Comparison of ENCODE assay signal across 22 cellular contexts in genomic region chr7:16491148-16491547, GRCh38. TPM values are rescaled to one million over a fixed set of nuclear protein-coding genes. Genes with fewer than 3 reads are reported as not detected.
"Had no signal": no experiment of that assay in that cellular context is flagged by ENCODE, and none has a peak within 500 bp of the region (broad histone marks: within the 10 kb centered on the region; RNA-seq: fewer than 3 reads in every experiment).

No MANE protein-coding gene starts in this region.

- H3K27ac ChIP-seq: psoas muscle had no signal

- H3K4me3 ChIP-seq: psoas muscle had no signal

- H3K4me3 Mint-ChIP-seq: activated naive CD8-positive, alpha-beta T cell treated with anti-CD3 and anti-CD28 coated beads, Interleukin-2, amount 10 ng/mL, durations not matched to agents 7 days and 5 days; activated T-helper 1 cell treated with anti-CD3 and anti-CD28 coated beads, Interleukin-12 subunit alpha, Interleukin-12 subunit beta, Interleukin-2, Interleukin-4 antibody, amounts not matched to agents 30 ng/mL and 10 ng/mL and 1 ng/mL, durations not matched to agents 14 hours and 24 hours and 36 hours; nephron progenitor cell; stimulated activated naive CD8-positive, alpha-beta T cell treated with anti-CD3 and anti-CD28 coated beads, Interleukin-15, amount 100 ng/mL, for 72 hours; type B pancreatic cell had no signal

- H3K4me1 ChIP-seq: psoas muscle had no signal

- H3K36me3 Mint-ChIP-seq: activated naive CD8-positive, alpha-beta T cell treated with anti-CD3 and anti-CD28 coated beads, Interleukin-2, amount 10 ng/mL, durations not matched to agents 7 days and 5 days; type B pancreatic cell had no signal

- ATAC-seq: activated CD4-positive, CD25-positive, alpha-beta regulatory T cell treated with anti-CD3 and anti-CD28 coated beads, Interleukin-2, amount 50 U/mL, for 24 hours; psoas muscle; sciatic nerve; stimulated activated naive CD8-positive, alpha-beta T cell treated with anti-CD3 and anti-CD28 coated beads, Interleukin-15, amount 100 ng/mL, for 72 hours had no signal

- H3K27me3 Mint-ChIP-seq: stimulated activated naive CD8-positive, alpha-beta T cell treated with anti-CD3 and anti-CD28 coated beads, Interleukin-15, amount 100 ng/mL, for 72 hours; type B pancreatic cell had no signal

- H3K9me3 ChIP-seq: psoas muscle had no signal

- H3K9me3 Mint-ChIP-seq: activated naive CD8-positive, alpha-beta T cell treated with anti-CD3 and anti-CD28 coated beads, Interleukin-2, amount 10 ng/mL, durations not matched to agents 7 days and 5 days; activated T-helper 1 cell treated with anti-CD3 and anti-CD28 coated beads, Interleukin-12 subunit alpha, Interleukin-12 subunit beta, Interleukin-2, Interleukin-4 antibody, amounts not matched to agents 30 ng/mL and 10 ng/mL and 1 ng/mL, durations not matched to agents 14 hours and 24 hours and 36 hours; nephron progenitor cell; type B pancreatic cell had no signal

- H3K4me1 Mint-ChIP-seq: stimulated activated naive CD8-positive, alpha-beta T cell treated with anti-CD3 and anti-CD28 coated beads, Interleukin-15, amount 100 ng/mL, for 72 hours had no signal

- DNase-seq: activated CD4-positive, alpha-beta T cell treated with anti-CD3 and anti-CD28 coated beads, Interleukin-2, amount 50 U/mL, for 1 hour; activated CD8-positive, alpha-beta memory T cell treated with anti-CD3 and anti-CD28 coated beads for 24 hours; activated naive CD4-positive, alpha-beta T cell; activated naive CD8-positive, alpha-beta T cell treated with anti-CD3 and anti-CD28 coated beads, Interleukin-2, amount 10 ng/mL, durations not matched to agents 7 days and 5 days; anterior cingulate cortex; kidney; mesendoderm; nephron progenitor cell; psoas muscle; stimulated activated CD4-positive, alpha-beta T cell treated with anti-CD3 and anti-CD28 coated beads, Interleukin-1b, Interleukin-23, amount 100 ng/mL, for 48 hours; stimulated activated naive CD8-positive, alpha-beta T cell treated with anti-CD3 and anti-CD28 coated beads, Interleukin-15, amount 100 ng/mL, for 72 hours; T-helper 9 cell had no signal

RNA-seq across cellular contexts. Expression of gene SOSTDC1, which starts 25.6 kb away (rescaled TPM):
- total RNA-seq: activated naive CD8-positive, alpha-beta T cell treated with anti-CD3 and anti-CD28 coated beads, Interleukin-2, amount 10 ng/mL, durations not matched to agents 7 days and 5 days; activated T-helper 1 cell treated with anti-CD3 and anti-CD28 coated beads, Interleukin-12 subunit alpha, Interleukin-12 subunit beta, Interleukin-2, Interleukin-4 antibody, amounts not matched to agents 30 ng/mL and 10 ng/mL and 1 ng/mL, durations not matched to agents 14 hours and 24 hours and 36 hours; chondrocyte; dermis microvascular lymphatic vessel endothelial cell; osteoblast had no signal

RNA-seq across cellular contexts. Expression of gene LRRC72, which starts 35.5 kb away (rescaled TPM):
- total RNA-seq: activated naive CD8-positive, alpha-beta T cell treated with anti-CD3 and anti-CD28 coated beads, Interleukin-2, amount 10 ng/mL, durations not matched to agents 7 days and 5 days; activated T-helper 1 cell treated with anti-CD3 and anti-CD28 coated beads, Interleukin-12 subunit alpha, Interleukin-12 subunit beta, Interleukin-2, Interleukin-4 antibody, amounts not matched to agents 30 ng/mL and 10 ng/mL and 1 ng/mL, durations not matched to agents 14 hours and 24 hours and 36 hours; chondrocyte; dermis microvascular lymphatic vessel endothelial cell; kidney; liver; osteoblast; psoas muscle; sciatic nerve; temporal lobe had no signal
- polyA plus RNA-seq: esophagus, liver, psoas muscle had no signal
